ENCODE assay signal across 11 cellular contexts in the genomic region with DNA sequence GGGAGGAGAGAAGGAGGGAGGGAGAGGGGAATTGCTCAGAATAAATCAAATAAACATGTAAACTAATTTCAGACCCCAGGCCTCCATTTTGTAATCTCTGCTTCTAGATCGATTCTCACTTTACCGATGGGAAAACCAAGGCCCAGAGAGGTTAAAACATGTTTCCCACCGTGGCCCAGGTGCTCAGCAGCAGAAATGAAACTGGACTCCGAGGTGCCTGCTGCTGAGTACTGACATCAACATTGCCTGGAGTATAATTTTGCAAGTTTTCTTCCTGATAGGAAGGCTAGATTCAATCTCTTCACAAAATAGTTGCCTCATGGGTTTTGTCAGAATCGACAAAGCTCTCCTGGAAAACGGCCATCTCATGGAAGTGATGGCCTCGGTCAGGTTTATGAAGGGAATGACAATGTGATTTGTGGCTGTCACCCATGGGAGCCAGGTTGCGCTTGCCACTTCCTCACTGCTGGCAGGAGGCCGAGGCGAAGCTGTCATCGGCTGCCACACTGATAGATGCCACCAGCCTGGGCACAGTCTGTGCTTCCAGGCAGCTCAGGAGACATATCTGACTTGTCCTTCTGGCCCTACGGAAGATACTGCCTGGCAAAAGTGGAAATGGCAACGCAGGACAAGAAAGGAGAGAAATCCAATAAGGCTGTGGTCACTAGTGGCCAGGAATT.
A peak's percentile ranks its signal among the peaks of the same experiment; 100 is the strongest.
DNase-seq lines count a peak whose midpoint lies in the region; ATAC-seq, FAIRE-seq and TF ChIP-seq lines count a peak whose summit lies in the region.
"Had no signal": no experiment of that assay in that cellular context is flagged by ENCODE, and none has a peak within 500 bp of the region (broad histone marks: within the 10 kb centered on the region; RNA-seq: fewer than 3 reads in every experiment).

No MANE protein-coding gene starts in this region.

- DNase-seq in GM18507 (ENCODE audit: extremely low spot score, insufficient read length, low read depth) (peak; percentile 8), left cardiac atrium (peak; percentile 19), activated gamma-delta T cell treated with Interleukin-2 at 50 U/mL for 16 hours (no peak), kidney (no peak), MV-4-11 (lab: John Stamatoyannopoulos, UW) (no peak), HCEC 1CT (no peak)
- DNase-seq: COR-L47 had no signal

- FAIRE-seq in GM18507 (lab: Jason Lieb, UNC) (peak; percentile 75), kidney (lab: Jason Lieb, UNC) (no peak)

- intact Hi-C loops in left cardiac atrium (cut with DNase I): no loop called here
- intact Hi-C loops in kidney (cut with DNase I): no loop called here

- ATAC-seq in GM21529 (IDR thresholded peaks at IDR 0.05; ENCODE audit: unreplicated experiment) (peak; percentile 47), HG03196 (IDR thresholded peaks at IDR 0.05; ENCODE audit: unreplicated experiment) (peak; percentile 30), left cardiac atrium (peak in 1 of 2 donors; percentile 53)
- ATAC-seq: WTC11 had no signal

- no peak overlapping the region for H3K9ac ChIP-seq in kidney (ENCODE audit: low read length in 2 of 2)

- no peaks in the 10 kb centered on the region for H3K4me1 ChIP-seq in kidney (ENCODE audit: control insufficient read depth in 1 of 2, insufficient read depth in 1 of 2, low read depth in 1 of 2, low read length in 2 of 2)

- peaks cover 0 to 2% of the 10 kb centered on the region in 2 donors for H3K9me3 ChIP-seq in kidney (ENCODE audit: control insufficient read depth in 1 of 2, low read length in 2 of 2)

- H3K27ac ChIP-seq in kidney (ENCODE audit: low read depth in 2 of 2, low read length in 2 of 2): no peak overlapping the region
- H3K27ac ChIP-seq: HL-60 had no signal

- no peaks in the 10 kb centered on the region for H3K36me3 ChIP-seq in kidney (ENCODE audit: control insufficient read depth in 1 of 2, insufficient read depth in 2 of 2, low read length in 2 of 2)

- TF ChIP-seq CTCF in kidney (IDR thresholded peaks at IDR 0.05; ENCODE audit: borderline replicate concordance, extremely low read depth, insufficient read depth): no peak

- no peak overlapping the region for H3K4me3 ChIP-seq in kidney (ENCODE audit: low read length in 2 of 2)

Comparison
In these comparisons a context has a peak if more than half of its experiments do, and no peak if none do; other contexts are left out.
1. DNase-seq: peak in GM18507 (single experiment) and left cardiac atrium (single experiment); none in activated gamma-delta T cell treated with Interleukin-2 at 50 U/mL for 16 hours (single experiment), kidney (single experiment), MV-4-11 (single experiment) and HCEC 1CT (single experiment).